In genomic region chr2:199855812-199856211, GRCh38 we compare ENCODE assay signal across 29 cellular contexts.
"Had no signal": no experiment of that assay in that cellular context is flagged by ENCODE, and none has a peak within 500 bp of the region (broad histone marks: within the 10 kb centered on the region; RNA-seq: fewer than 3 reads in every experiment).

No MANE protein-coding gene starts in this region.

- H3K36me3 ChIP-seq: left lung, lower lobe of right lung, pancreas, prostate gland, suprapubic skin, thoracic aorta, tibial artery, uterus had no signal

- H3K4me1 ChIP-seq: lower lobe of right lung, prostate gland, uterus had no signal

- H3K36me3 Mint-ChIP-seq: immature natural killer cell; naive thymus-derived CD8-positive, alpha-beta T cell; type B pancreatic cell had no signal

- H3K27ac ChIP-seq: left lung, lower lobe of right lung, pancreas, prostate gland, skin epidermis, suprapubic skin, thoracic aorta, tibial artery, uterus had no signal

- H3K9me3 ChIP-seq: left lung, lower lobe of right lung, pancreas, prostate gland, suprapubic skin, thoracic aorta, tibial artery, uterus had no signal

- H3K27ac Mint-ChIP-seq: immature natural killer cell; naive thymus-derived CD8-positive, alpha-beta T cell; nephron; stimulated activated naive B cell treated with anti-CD40 and anti-IgM and Interleukin-4, amounts not matched to agents 10 μg/mL and 1 μg/mL and 100 μg/mL, for 72 hours; type B pancreatic cell had no signal

- H3K27me3 ChIP-seq: pancreas, uterus had no signal

- H3K4me3 Mint-ChIP-seq: immature natural killer cell; naive thymus-derived CD8-positive, alpha-beta T cell; nephron; neural crest cell; stimulated activated naive B cell treated with anti-CD40 and anti-IgM and Interleukin-4, amounts not matched to agents 10 μg/mL and 1 μg/mL and 100 μg/mL, for 72 hours; type B pancreatic cell had no signal

- H3K4me3 ChIP-seq: left lung, lower lobe of right lung, pancreas, prostate gland, skin epidermis, suprapubic skin, thoracic aorta, tibial artery, uterus had no signal

- DNase-seq: hypothalamus; immature natural killer cell; kidney; left colon; left lung; lower lobe of right lung; mammary epithelial cell; mesenchymal stem cell; naive thymus-derived CD8-positive, alpha-beta T cell; nucleus accumbens; pancreas; posterior cingulate gyrus; retina; right cardiac atrium; stimulated activated CD4-positive, alpha-beta T cell treated with anti-CD3 and anti-CD28 coated beads, Interleukin-12 subunit alpha, Interleukin-12 subunit beta, amount 100 ng/mL, for 4 hours; stimulated activated CD4-positive, alpha-beta T cell treated with anti-CD3 and anti-CD28 coated beads, Interleukin-15, amount 100 ng/mL, for 24 hours; stimulated activated CD4-positive, alpha-beta T cell treated with anti-CD3 and anti-CD28 coated beads, Interleukin-2, amount 100 ng/mL, for 24 hours; stimulated activated CD4-positive, alpha-beta T cell treated with anti-CD3 and anti-CD28 coated beads, Interleukin-4, amount 100 ng/mL, for 1 hour; stimulated activated naive B cell treated with anti-CD40 and anti-IgM and Interleukin-4, amounts not matched to agents 10 μg/mL and 1 μg/mL and 100 μg/mL, for 72 hours; stimulated activated naive CD8-positive, alpha-beta T cell treated with anti-CD3 and anti-CD28 coated beads, Interleukin-15, Interleukin-2, amounts not matched to agents 100 U/mL and 50 U/mL, for 24 hours; tibial artery; uterus had no signal

- H3K9me3 Mint-ChIP-seq: immature natural killer cell; naive thymus-derived CD8-positive, alpha-beta T cell; nephron; neural crest cell; stimulated activated naive B cell treated with anti-CD40 and anti-IgM and Interleukin-4, amounts not matched to agents 10 μg/mL and 1 μg/mL and 100 μg/mL, for 72 hours; type B pancreatic cell had no signal
